In the genomic region with DNA sequence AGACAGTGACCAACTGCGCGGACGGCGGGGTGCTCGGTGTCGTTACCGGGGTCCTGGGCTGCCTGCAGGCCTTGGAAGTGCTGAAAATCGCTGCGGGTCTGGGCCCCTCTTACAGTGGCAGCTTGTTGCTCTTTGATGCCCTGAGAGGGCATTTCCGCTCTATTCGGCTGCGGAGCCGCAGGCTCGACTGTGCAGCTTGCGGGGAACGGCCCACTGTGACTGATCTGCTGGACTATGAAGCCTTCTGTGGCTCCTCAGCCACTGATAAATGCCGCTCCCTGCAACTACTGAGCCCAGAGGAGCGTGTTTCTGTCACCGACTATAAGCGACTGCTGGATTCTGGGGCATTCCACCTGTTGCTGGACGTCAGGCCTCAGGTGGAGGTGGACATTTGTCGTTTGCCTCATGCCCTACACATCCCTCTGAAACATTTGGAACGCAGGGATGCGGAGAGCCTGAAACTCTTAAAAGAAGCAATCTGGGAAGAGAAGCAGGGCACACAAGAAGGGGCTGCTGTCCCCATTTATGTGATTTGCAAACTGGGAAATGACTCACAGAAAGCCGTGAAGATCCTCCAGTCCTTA, we compare ENCODE assay signal across 10 cellular contexts. TPM values are rescaled to one million over a fixed set of nuclear protein-coding genes. Genes with fewer than 3 reads are reported as not detected.
DNase-seq lines count a peak whose midpoint lies in the region; ATAC-seq, FAIRE-seq and TF ChIP-seq lines count a peak whose summit lies in the region.
"Had no signal": no experiment of that assay in that cellular context is flagged by ENCODE, and none has a peak within 500 bp of the region (broad histone marks: within the 10 kb centered on the region; RNA-seq: fewer than 3 reads in every experiment).

No MANE protein-coding gene starts in this region.

- peak overlapping the region; percentile 95 for H3K4me3 ChIP-seq in CD4-positive, CD25-positive, alpha-beta regulatory T cell (ENCODE audit: low read depth, low read length)
- H3K4me3 ChIP-seq in OCI-LY3 (ENCODE audit: low read length) (peak overlapping the region; percentile 87), endothelial cell of umbilical vein (replicated peaks in 1 of 3; ENCODE audit: insufficient read depth in 1 of 3, low read depth in 1 of 3, low read length in 3 of 3) (peak overlapping the region; percentile 12 to 94 (median 55)), neuronal stem cell (ENCODE audit: low read length in 2 of 2) (peak overlapping the region; percentile 90 to 98)

- peaks cover 68% of the 10 kb centered on the region for H3K79me2 ChIP-seq in OCI-LY3 (ENCODE audit: low read length)
- peaks cover 49% of the 10 kb centered on the region for H3K79me2 ChIP-seq in endothelial cell of umbilical vein (ENCODE audit: control insufficient read depth, insufficient read depth, low read length)

- dilution Hi-C loops in endothelial cell of umbilical vein (cut with MboI; ENCODE audit: extremely low pct_ligation_motif_present, low sequenced_read_pairs), result no loop called here

- H2BK15ac ChIP-seq in neuronal stem cell (ENCODE audit: low read length), result peak overlapping the region; percentile 89

- H3K4me3 Mint-ChIP-seq in CD4-positive, CD25-positive, alpha-beta regulatory T cell, result peak overlapping the region; percentile 93 to 99 (median 96)

- TF ChIP-seq CTCF in OCI-LY3 (IDR thresholded peaks at IDR 0.05; ENCODE audit: low read depth, low read length) (no peak), endothelial cell of umbilical vein (IDR thresholded peaks at IDR 0.05; ENCODE audit: extremely low read depth in 1 of 2, insufficient read depth in 1 of 2, low read depth in 1 of 2, low read length in 2 of 2) (no peak)

- no peak overlapping the region for H3K4ac ChIP-seq in neuronal stem cell (ENCODE audit: low read length)

- H2BK5ac ChIP-seq in neuronal stem cell (ENCODE audit: low read length), result peak overlapping the region; percentile 87

- intact Hi-C loops in endothelial cell of umbilical vein (cut with micrococcal nuclease), result no loop called here

- peak overlapping the region; percentile 98 for H2AK5ac ChIP-seq in neuronal stem cell (ENCODE audit: low read depth, low read length)

- no peak overlapping the region for H3K18ac ChIP-seq in neuronal stem cell (ENCODE audit: low read length)

- H3K9ac ChIP-seq in OCI-LY3 (ENCODE audit: low read length), result no peak overlapping the region
- peak overlapping the region; percentile 96 for H3K9ac ChIP-seq in endothelial cell of umbilical vein (replicated peaks; ENCODE audit: extremely low read depth, insufficient read depth, low read length)
- peak overlapping the region; percentile 99 for H3K9ac ChIP-seq in neuronal stem cell (ENCODE audit: low read depth, low read length, poor library complexity)

- no TSS peak for BruUV-seq in endothelial cell of umbilical vein (replicated peaks; lab: Mats Ljungman, UMichigan)

- H3K4me2 ChIP-seq in OCI-LY3 (ENCODE audit: low read length) (peak overlapping the region; percentile 86), endothelial cell of umbilical vein (ENCODE audit: insufficient read depth, low read length) (peak overlapping the region; percentile 97), neuronal stem cell (ENCODE audit: insufficient read depth, low read length, poor library complexity, severe bottlenecking) (peak overlapping the region; percentile 96)

- DNase-seq in CD4-positive, CD25-positive, alpha-beta regulatory T cell, result no peak
- DNase-seq in endothelial cell of umbilical vein (ENCODE audit: low read depth, low spot score), result no peak
- DNase-seq in neuronal stem cell (ENCODE audit: low spot score), result no peak
- no peak for DNase-seq in NCI-H510A treated with DMSO at 0.1 percent for 48 hours (lab: John Stamatoyannopoulos, UW)
- DNase-seq: erythroblast, NCI-H1694 had no signal

- no peaks in the 10 kb centered on the region for H3K9me1 ChIP-seq in endothelial cell of umbilical vein (replicated peaks; ENCODE audit: control insufficient read depth, extremely low read depth, insufficient read depth, low read length)

- CTCF ChIA-PET in endothelial cell of umbilical vein (lab: Charles Lee), result no interaction called here

- peaks cover 21 to 80% (median 38%) of the 10 kb centered on the region in 4 donors for H3K4me1 Mint-ChIP-seq in CD4-positive, CD25-positive, alpha-beta regulatory T cell

- H3K36me3 Mint-ChIP-seq in CD4-positive, CD25-positive, alpha-beta regulatory T cell, result peaks cover 9% of the 10 kb centered on the region

- no CpG with 5 or more reads among the region's 25 CpGs for WGBS in neuronal stem cell (ENCODE audit: extremely low coverage in 2 of 2, insufficient read length in 2 of 2, insufficient replicate concordance in 1 of 2), 2 donors

- H4K91ac ChIP-seq in neuronal stem cell (ENCODE audit: low read depth, low read length, poor library complexity), result no peak overlapping the region

- no peak for FAIRE-seq in endothelial cell of umbilical vein (lab: Jason Lieb, UNC)

- ATAC-seq in CD4-positive, CD25-positive, alpha-beta regulatory T cell (ENCODE audit: low read depth in 2 of 2), result no peak
- ATAC-seq in HG03045 (IDR thresholded peaks at IDR 0.05; ENCODE audit: unreplicated experiment), result no peak
- ATAC-seq in GM21619 (IDR thresholded peaks at IDR 0.05; ENCODE audit: unreplicated experiment), result no peak
- no peak for ATAC-seq in HG03457 (IDR thresholded peaks at IDR 0.05; ENCODE audit: unreplicated experiment)

- no peaks in the 10 kb centered on the region for H3K9me3 ChIP-seq in CD4-positive, CD25-positive, alpha-beta regulatory T cell (ENCODE audit: control insufficient read depth in 2 of 2, low read length in 2 of 2)
- no peaks in the 10 kb centered on the region for H3K9me3 ChIP-seq in OCI-LY3 (ENCODE audit: insufficient read depth, low read length)
- no peaks in the 10 kb centered on the region for H3K9me3 ChIP-seq in endothelial cell of umbilical vein (replicated peaks; ENCODE audit: control insufficient read depth, insufficient read depth, low read length)
- no peaks in the 10 kb centered on the region for H3K9me3 ChIP-seq in neuronal stem cell (replicated peaks in 1 of 2; ENCODE audit: control insufficient read depth in 2 of 2, insufficient read depth in 1 of 2, low read depth in 1 of 2, low read length in 2 of 2)

- peaks cover 14% of the 10 kb centered on the region for H3K79me1 ChIP-seq in neuronal stem cell (ENCODE audit: low read depth, low read length)

- H2BK12ac ChIP-seq in neuronal stem cell (ENCODE audit: low read length), result no peak overlapping the region

- peak overlapping the region; percentile 82 for H3K14ac ChIP-seq in neuronal stem cell (ENCODE audit: low read length)

- POLR2A ChIA-PET in endothelial cell of umbilical vein (lab: Charles Lee), result no interaction called here

- no peaks in the 10 kb centered on the region for H3K27me3 ChIP-seq in CD4-positive, CD25-positive, alpha-beta regulatory T cell (ENCODE audit: control insufficient read depth, insufficient read depth, low read length)
- H3K27me3 ChIP-seq in OCI-LY3 (ENCODE audit: low read depth, low read length) (no peaks in the 10 kb centered on the region), endothelial cell of umbilical vein (ENCODE audit: control insufficient read depth in 2 of 2, insufficient read depth in 2 of 2, low read length in 2 of 2) (no peaks in the 10 kb centered on the region), neuronal stem cell (ENCODE audit: control insufficient read depth in 3 of 3, insufficient read depth in 3 of 3, low read depth in 1 of 3, low read length in 3 of 3) (no peaks in the 10 kb centered on the region)

- H2AFZ ChIP-seq in OCI-LY3 (ENCODE audit: low read depth, low read length), result no peak overlapping the region
- H2AFZ ChIP-seq in endothelial cell of umbilical vein (ENCODE audit: low read depth, low read length), result no peak overlapping the region
- no peak overlapping the region for H2AFZ ChIP-seq in neuronal stem cell (ENCODE audit: low read length)

- H4K8ac ChIP-seq in neuronal stem cell (ENCODE audit: low read depth, low read length), result no peak overlapping the region

- peaks cover 26% of the 10 kb centered on the region for H3K4me1 ChIP-seq in CD4-positive, CD25-positive, alpha-beta regulatory T cell (ENCODE audit: control insufficient read depth, insufficient read depth, low read length, poor library complexity, severe bottlenecking)
- H3K4me1 ChIP-seq in OCI-LY3 (ENCODE audit: low read length), result peaks cover 20% of the 10 kb centered on the region
- H3K4me1 ChIP-seq in endothelial cell of umbilical vein (ENCODE audit: control insufficient read depth, extremely low read depth, insufficient read depth, low read length), result peaks cover 24% of the 10 kb centered on the region
- H3K4me1 ChIP-seq in neuronal stem cell (ENCODE audit: control insufficient read depth in 2 of 2, insufficient read depth in 1 of 2, low read depth in 1 of 2, low read length in 2 of 2), result peaks cover 15 to 18% of the 10 kb centered on the region in 2 donors

- H3K27ac ChIP-seq in CD4-positive, CD25-positive, alpha-beta regulatory T cell (ENCODE audit: insufficient read depth, low read length, poor library complexity, severe bottlenecking), result peak overlapping the region; percentile 95
- H3K27ac ChIP-seq in OCI-LY3 (ENCODE audit: low read length), result no peak overlapping the region
- peak overlapping the region; percentile 96 for H3K27ac ChIP-seq in endothelial cell of umbilical vein (ENCODE audit: insufficient read depth, low read depth, low read length)
- H3K27ac ChIP-seq in neuronal stem cell (replicated peaks; ENCODE audit: low read length), result no peak overlapping the region

- H3K27me3 Mint-ChIP-seq in CD4-positive, CD25-positive, alpha-beta regulatory T cell, result no peaks in the 10 kb centered on the region

- H3K23ac ChIP-seq in neuronal stem cell (ENCODE audit: low read depth, low read length, poor library complexity), result peak overlapping the region; percentile 29

- no peak overlapping the region for H2BK120ac ChIP-seq in neuronal stem cell (ENCODE audit: low read depth, low read length)

- H4K20me1 ChIP-seq in OCI-LY3 (ENCODE audit: insufficient read depth, low read length) (peaks cover 23% of the 10 kb centered on the region), endothelial cell of umbilical vein (replicated peaks; ENCODE audit: control insufficient read depth, extremely low read depth, insufficient read depth, low read length) (no peaks in the 10 kb centered on the region)

- TF ChIP-seq POLR2A in endothelial cell of umbilical vein (IDR thresholded peaks at IDR 0.05; ENCODE audit: low read depth, low read length), result no peak

- H3K36me3 ChIP-seq in CD4-positive, CD25-positive, alpha-beta regulatory T cell (ENCODE audit: control insufficient read depth, insufficient read depth, low read length), result peaks cover 18% of the 10 kb centered on the region
- H3K36me3 ChIP-seq in OCI-LY3 (replicated peaks; ENCODE audit: low read depth, low read length), result peaks cover 22% of the 10 kb centered on the region
- H3K36me3 ChIP-seq in endothelial cell of umbilical vein (ENCODE audit: control insufficient read depth in 2 of 2, extremely low read depth in 1 of 2, insufficient read depth in 2 of 2, low read length in 2 of 2), result no peaks in the 10 kb centered on the region
- H3K36me3 ChIP-seq in neuronal stem cell (replicated peaks in 1 of 2; ENCODE audit: control insufficient read depth in 2 of 2, insufficient read depth in 2 of 2, low read length in 2 of 2), result peaks cover 5 to 37% of the 10 kb centered on the region in 2 donors

- no peaks in the 10 kb centered on the region for H3K9me3 Mint-ChIP-seq in CD4-positive, CD25-positive, alpha-beta regulatory T cell

- H3K27ac Mint-ChIP-seq in CD4-positive, CD25-positive, alpha-beta regulatory T cell, result peak overlapping the region in 2 of 3 donors; percentile 67 to 97

RNA-seq across cellular contexts. Expression of gene MOCS3, which starts 1.0 kb away (rescaled TPM):
- 2.7 TPM for total RNA-seq in CD4-positive, CD25-positive, alpha-beta regulatory T cell
- polyA plus RNA-seq in CD4-positive, CD25-positive, alpha-beta regulatory T cell, result 1 to 10 TPM; 2.8 to 7.0 (median 5.1) TPM
- total RNA-seq in endothelial cell of umbilical vein, result 3.6 and 4.2 TPM in 2 replicates
- polyA plus RNA-seq in endothelial cell of umbilical vein, result 3.2 and 4.0 TPM in 2 replicates
- polyA plus RNA-seq in endothelial cell of umbilical vein (2011; cell fraction: cytosol; rRNA removed), result 2.2 and 2.6 TPM in 2 replicates
- polyA plus RNA-seq in endothelial cell of umbilical vein (2011; cell fraction: nucleus; rRNA removed), result 1.2 and 1.5 TPM in 2 replicates
- 2.2 and 2.5 TPM in 2 replicates for polyA plus RNA-seq in endothelial cell of umbilical vein (2012)
- polyA minus RNA-seq in endothelial cell of umbilical vein, result 4.0 and 6.7 TPM in 2 replicates
- polyA minus RNA-seq in endothelial cell of umbilical vein (2011; cell fraction: cytosol; rRNA and poly(A)+ RNA removed), result 8.6 TPM
- 4.2 and 4.4 TPM in 2 replicates for polyA minus RNA-seq in endothelial cell of umbilical vein (2011; cell fraction: nucleus; rRNA and poly(A)+ RNA removed)
- 2.6 TPM for polyA plus RNA-seq in neuronal stem cell (2013, experiment 1 of 2)
- 2.5 TPM for polyA plus RNA-seq in neuronal stem cell (2013, experiment 2 of 2)

RNA-seq across cellular contexts. Expression of gene DPM1, which starts 1.3 kb away (rescaled TPM):
- 34.3 TPM for total RNA-seq in CD4-positive, CD25-positive, alpha-beta regulatory T cell
- 10 to 100 TPM; 55.9 to 82.0 (median 75.1) TPM for polyA plus RNA-seq in CD4-positive, CD25-positive, alpha-beta regulatory T cell
- 38.7 and 41.9 TPM in 2 replicates for total RNA-seq in endothelial cell of umbilical vein
- 21.4 and 33.9 TPM in 2 replicates for polyA plus RNA-seq in endothelial cell of umbilical vein
- polyA plus RNA-seq in endothelial cell of umbilical vein (2011; cell fraction: cytosol; rRNA removed), result 46.5 and 58.3 TPM in 2 replicates
- polyA plus RNA-seq in endothelial cell of umbilical vein (2011; cell fraction: nucleus; rRNA removed), result 25.4 and 39.9 TPM in 2 replicates
- 57.4 and 72.7 TPM in 2 replicates for polyA plus RNA-seq in endothelial cell of umbilical vein (2012)
- polyA minus RNA-seq in endothelial cell of umbilical vein, result 15.6 and 31.2 TPM in 2 replicates
- polyA minus RNA-seq in endothelial cell of umbilical vein (2011; cell fraction: cytosol; rRNA and poly(A)+ RNA removed), result 33.0 TPM
- 7.9 and 8.0 TPM in 2 replicates for polyA minus RNA-seq in endothelial cell of umbilical vein (2011; cell fraction: nucleus; rRNA and poly(A)+ RNA removed)
- 61.4 TPM for polyA plus RNA-seq in neuronal stem cell (2013, experiment 1 of 2)
- 64.6 TPM for polyA plus RNA-seq in neuronal stem cell (2013, experiment 2 of 2)

RNA-seq across cellular contexts. Expression of gene ADNP, which starts 28.4 kb away (rescaled TPM):
- 61.5 TPM for total RNA-seq in CD4-positive, CD25-positive, alpha-beta regulatory T cell
- polyA plus RNA-seq in CD4-positive, CD25-positive, alpha-beta regulatory T cell, result 1 to 10 TPM; 4.9 to 8.2 (median 6.5) TPM
- 66.0 and 69.0 TPM in 2 replicates for total RNA-seq in endothelial cell of umbilical vein
- 13.4 and 17.8 TPM in 2 replicates for polyA plus RNA-seq in endothelial cell of umbilical vein
- 27.6 and 27.7 TPM in 2 replicates for polyA plus RNA-seq in endothelial cell of umbilical vein (2011; cell fraction: cytosol; rRNA removed)
- 66.5 and 70.9 TPM in 2 replicates for polyA plus RNA-seq in endothelial cell of umbilical vein (2011; cell fraction: nucleus; rRNA removed)
- 52.3 and 54.6 TPM in 2 replicates for polyA plus RNA-seq in endothelial cell of umbilical vein (2012)
- polyA minus RNA-seq in endothelial cell of umbilical vein, result 47.8 and 61.2 TPM in 2 replicates
- polyA minus RNA-seq in endothelial cell of umbilical vein (2011; cell fraction: cytosol; rRNA and poly(A)+ RNA removed), result 32.9 TPM
- polyA minus RNA-seq in endothelial cell of umbilical vein (2011; cell fraction: nucleus; rRNA and poly(A)+ RNA removed), result 49.4 and 64.7 TPM in 2 replicates
- polyA plus RNA-seq in neuronal stem cell (2013, experiment 1 of 2), result 96.1 TPM
- 95.9 TPM for polyA plus RNA-seq in neuronal stem cell (2013, experiment 2 of 2)

Comparison
In these comparisons a context has a peak if more than half of its experiments do, and no peak if none do; other contexts are left out.
1. H3K27ac ChIP-seq: peak in CD4-positive, CD25-positive, alpha-beta regulatory T cell (single experiment) and endothelial cell of umbilical vein (single experiment); none in OCI-LY3 (single experiment) and neuronal stem cell (single experiment).
2. Peak in every context shown above with its lines, with median percentiles within 50 percentile points of each other: H3K4me3 ChIP-seq and H3K4me2 ChIP-seq.